14 cellular contexts compared by ENCODE assay signal in genomic region chr1:103650889-103651288, GRCh38. TPM values are rescaled to one million over a fixed set of nuclear protein-coding genes. Genes with fewer than 3 reads are reported as not detected.
"Had no signal": no experiment of that assay in that cellular context is flagged by ENCODE, and none has a peak within 500 bp of the region (broad histone marks: within the 10 kb centered on the region; RNA-seq: fewer than 3 reads in every experiment).

No MANE protein-coding gene starts in this region.

RNA-seq across cellular contexts. Expression of gene AMY1A, which starts 4.7 kb away (rescaled TPM):
- total RNA-seq: activated B cell treated with CpG ODN at 0.5 μM for 24 hours; activated CD4-positive, alpha-beta memory T cell treated with anti-CD3 and anti-CD28 coated beads for 36 hours; activated CD4-positive, alpha-beta memory T cell treated with anti-CD3 and anti-CD28 coated beads, Interleukin-2, amount 10 ng/mL, durations not matched to agents 7 days and 5 days; activated CD4-positive, alpha-beta T cell treated with anti-CD3 and anti-CD28 coated beads for 36 hours; activated CD4-positive, alpha-beta T cell treated with anti-CD3 and anti-CD28 coated beads, Interleukin-2, amount 10 ng/mL, durations not matched to agents 24 days and 14 days; activated CD4-positive, alpha-beta T cell treated with anti-CD3 and anti-CD28 coated beads, Interleukin-2, amount 10 ng/mL, durations not matched to agents 7 days and 5 days; activated CD8-positive, alpha-beta memory T cell treated with anti-CD3 and anti-CD28 coated beads for 36 hours; activated CD8-positive, alpha-beta memory T cell treated with anti-CD3 and anti-CD28 coated beads, Interleukin-2, amount 10 ng/mL, durations not matched to agents 7 days and 5 days; activated CD8-positive, alpha-beta T cell treated with anti-CD3 and anti-CD28 coated beads for 36 hours; activated CD8-positive, alpha-beta T cell treated with anti-CD3 and anti-CD28 coated beads, Interleukin-2, amount 10 ng/mL, durations not matched to agents 7 days and 5 days; T-cell; T-helper 1 cell treated with Interleukin-12 subunit alpha and Interleukin-12 subunit beta and Interleukin-4 antibody, amounts not matched to agents 30 ng/mL and 1 ng/mL, for 36 hours; T-helper 2 cell treated with Interferon-gamma antibody and Interleukin-4, amounts not matched to agents 100 ng/mL and 5 ng/mL, for 36 hours; WTC11 had no signal

RNA-seq across cellular contexts. Expression of gene AMY2A, which starts 33.7 kb away (rescaled TPM):
- total RNA-seq: activated B cell treated with CpG ODN at 0.5 μM for 24 hours; activated CD4-positive, alpha-beta memory T cell treated with anti-CD3 and anti-CD28 coated beads for 36 hours; activated CD4-positive, alpha-beta memory T cell treated with anti-CD3 and anti-CD28 coated beads, Interleukin-2, amount 10 ng/mL, durations not matched to agents 7 days and 5 days; activated CD4-positive, alpha-beta T cell treated with anti-CD3 and anti-CD28 coated beads for 36 hours; activated CD4-positive, alpha-beta T cell treated with anti-CD3 and anti-CD28 coated beads, Interleukin-2, amount 10 ng/mL, durations not matched to agents 24 days and 14 days; activated CD4-positive, alpha-beta T cell treated with anti-CD3 and anti-CD28 coated beads, Interleukin-2, amount 10 ng/mL, durations not matched to agents 7 days and 5 days; activated CD8-positive, alpha-beta memory T cell treated with anti-CD3 and anti-CD28 coated beads for 36 hours; activated CD8-positive, alpha-beta memory T cell treated with anti-CD3 and anti-CD28 coated beads, Interleukin-2, amount 10 ng/mL, durations not matched to agents 7 days and 5 days; activated CD8-positive, alpha-beta T cell treated with anti-CD3 and anti-CD28 coated beads for 36 hours; activated CD8-positive, alpha-beta T cell treated with anti-CD3 and anti-CD28 coated beads, Interleukin-2, amount 10 ng/mL, durations not matched to agents 7 days and 5 days; T-helper 1 cell treated with Interleukin-12 subunit alpha and Interleukin-12 subunit beta and Interleukin-4 antibody, amounts not matched to agents 30 ng/mL and 1 ng/mL, for 36 hours; T-helper 2 cell treated with Interferon-gamma antibody and Interleukin-4, amounts not matched to agents 100 ng/mL and 5 ng/mL, for 36 hours had no signal

RNA-seq across cellular contexts. Expression of gene AMY1B, which starts 45.1 kb away (rescaled TPM):
- total RNA-seq: activated B cell treated with CpG ODN at 0.5 μM for 24 hours; activated CD4-positive, alpha-beta memory T cell treated with anti-CD3 and anti-CD28 coated beads for 36 hours; activated CD4-positive, alpha-beta memory T cell treated with anti-CD3 and anti-CD28 coated beads, Interleukin-2, amount 10 ng/mL, durations not matched to agents 7 days and 5 days; activated CD4-positive, alpha-beta T cell treated with anti-CD3 and anti-CD28 coated beads for 36 hours; activated CD4-positive, alpha-beta T cell treated with anti-CD3 and anti-CD28 coated beads, Interleukin-2, amount 10 ng/mL, durations not matched to agents 24 days and 14 days; activated CD4-positive, alpha-beta T cell treated with anti-CD3 and anti-CD28 coated beads, Interleukin-2, amount 10 ng/mL, durations not matched to agents 7 days and 5 days; activated CD8-positive, alpha-beta memory T cell treated with anti-CD3 and anti-CD28 coated beads for 36 hours; activated CD8-positive, alpha-beta memory T cell treated with anti-CD3 and anti-CD28 coated beads, Interleukin-2, amount 10 ng/mL, durations not matched to agents 7 days and 5 days; activated CD8-positive, alpha-beta T cell treated with anti-CD3 and anti-CD28 coated beads for 36 hours; activated CD8-positive, alpha-beta T cell treated with anti-CD3 and anti-CD28 coated beads, Interleukin-2, amount 10 ng/mL, durations not matched to agents 7 days and 5 days; T-cell; T-helper 1 cell treated with Interleukin-12 subunit alpha and Interleukin-12 subunit beta and Interleukin-4 antibody, amounts not matched to agents 30 ng/mL and 1 ng/mL, for 36 hours; T-helper 2 cell treated with Interferon-gamma antibody and Interleukin-4, amounts not matched to agents 100 ng/mL and 5 ng/mL, for 36 hours; WTC11 had no signal
